Comparison of ENCODE assay signal across 8 cellular contexts in genomic region chr7:28853834-28854749, GRCh38.
A peak's percentile ranks its signal among the peaks of the same experiment; 100 is the strongest.
DNase-seq lines count a peak whose midpoint lies in the region; ATAC-seq and TF ChIP-seq lines count a peak whose summit lies in the region.

No MANE protein-coding gene starts in this region.

- H3K27me3 ChIP-seq in HUES64 (ENCODE audit: insufficient read depth, low read length) (peaks cover 30% of the 10 kb centered on the region), foreskin keratinocyte (peaks cover 50% of the 10 kb centered on the region), stomach (peaks cover 0 to 31% (median 8%) of the 10 kb centered on the region in 3 donors)

- peak; percentile 88 for TF ChIP-seq CTCF in foreskin keratinocyte (conservative IDR thresholded peaks at IDR 0.05)
- TF ChIP-seq CTCF in neural crest cell (conservative IDR thresholded peaks at IDR 0.05) = peak; percentile 94
- TF ChIP-seq CTCF in stomach (IDR thresholded peaks at IDR 0.05) = peak in 5 of 7 experiments; percentile 74 to 90 (median 83)

- H3K4me3 Mint-ChIP-seq in activated T-helper 1 cell treated with anti-CD3 and anti-CD28 coated beads, Interleukin-12 subunit alpha, Interleukin-12 subunit beta, Interleukin-2, Interleukin-4 antibody, amounts not matched to agents 30 ng/mL and 10 ng/mL and 1 ng/mL, durations not matched to agents 14 hours and 24 hours and 36 hours = peak overlapping the region; percentile 66
- peak overlapping the region; percentile 84 for H3K4me3 Mint-ChIP-seq in neural crest cell

- peak overlapping the region; percentile 69 for H3K9ac ChIP-seq in HUES64 (ENCODE audit: low read depth, low read length)

- peak; percentile 100 for ATAC-seq in GM21515 (IDR thresholded peaks at IDR 0.05; ENCODE audit: unreplicated experiment)
- ATAC-seq in foreskin keratinocyte = peak; percentile 82

- no peak for TF ChIP-seq POLR2A in stomach (IDR thresholded peaks at IDR 0.05)

- H3K9me3 ChIP-seq in HUES64 (ENCODE audit: insufficient read depth, low read depth, low read length) (no peaks in the 10 kb centered on the region), stomach (no peaks in the 10 kb centered on the region)

- intact Hi-C loops in activated T-helper 1 cell treated with anti-CD3 and anti-CD28 coated beads, Interleukin-12 subunit alpha, Interleukin-12 subunit beta, Interleukin-2, Interleukin-4 antibody, amounts not matched to agents 30 ng/mL and 10 ng/mL and 1 ng/mL, durations not matched to agents 14 hours and 24 hours and 36 hours (cut with micrococcal nuclease) = loop anchor here (2.0 to 5.0 kb wide), 2 partner anchors 557 to 1657 kb away; no protein-coding TSS in a partner anchor
- intact Hi-C loops in stomach (cut with DNase I; ENCODE audit: low total_unique reads) = loop anchor here (5.0 kb wide), 1 partner anchor 462 kb away; no protein-coding TSS in a partner anchor

- H3K36me3 Mint-ChIP-seq in activated T-helper 1 cell treated with anti-CD3 and anti-CD28 coated beads, Interleukin-12 subunit alpha, Interleukin-12 subunit beta, Interleukin-2, Interleukin-4 antibody, amounts not matched to agents 30 ng/mL and 10 ng/mL and 1 ng/mL, durations not matched to agents 14 hours and 24 hours and 36 hours (ENCODE audit: low read depth) = no peaks in the 10 kb centered on the region
- no peaks in the 10 kb centered on the region for H3K36me3 Mint-ChIP-seq in neural crest cell (ENCODE audit: low read depth)

- H3K4me1 Mint-ChIP-seq in activated T-helper 1 cell treated with anti-CD3 and anti-CD28 coated beads, Interleukin-12 subunit alpha, Interleukin-12 subunit beta, Interleukin-2, Interleukin-4 antibody, amounts not matched to agents 30 ng/mL and 10 ng/mL and 1 ng/mL, durations not matched to agents 14 hours and 24 hours and 36 hours (ENCODE audit: low read depth) = peaks cover 7% of the 10 kb centered on the region
- H3K4me1 Mint-ChIP-seq in neural crest cell = peaks cover 11% of the 10 kb centered on the region

- DNase-seq in DMS 273 treated with DMSO at 0.1 percent for 48 hours (lab: John Stamatoyannopoulos, UW) (peak; percentile 85), foreskin keratinocyte (peak; percentile 41 to 62), neural crest cell (ENCODE audit: low read depth, low spot score) (peak; percentile 89), stomach (peak; percentile 81)
- DNase-seq in activated T-helper 1 cell treated with anti-CD3 and anti-CD28 coated beads, Interleukin-12 subunit alpha, Interleukin-12 subunit beta, Interleukin-2, Interleukin-4 antibody, amounts not matched to agents 30 ng/mL and 10 ng/mL and 1 ng/mL, durations not matched to agents 14 hours and 24 hours and 36 hours (ENCODE audit: low spot score) = peak; percentile 49

- no peak overlapping the region for H3K27ac Mint-ChIP-seq in activated T-helper 1 cell treated with anti-CD3 and anti-CD28 coated beads, Interleukin-12 subunit alpha, Interleukin-12 subunit beta, Interleukin-2, Interleukin-4 antibody, amounts not matched to agents 30 ng/mL and 10 ng/mL and 1 ng/mL, durations not matched to agents 14 hours and 24 hours and 36 hours
- H3K27ac Mint-ChIP-seq in neural crest cell (ENCODE audit: unreplicated experiment) = no peak overlapping the region

- H3K4me1 ChIP-seq in HUES64 (ENCODE audit: insufficient read depth, low read length) (peaks cover 7% of the 10 kb centered on the region), foreskin keratinocyte (peaks cover 16% of the 10 kb centered on the region), stomach (peaks cover 0 to 14% (median 12%) of the 10 kb centered on the region in 4 donors)

- H3K27ac ChIP-seq in HUES64 (ENCODE audit: low read depth, low read length) = no peak overlapping the region
- no peak overlapping the region for H3K27ac ChIP-seq in foreskin keratinocyte
- H3K27ac ChIP-seq in stomach = peak overlapping the region in 1 of 5 donors; percentile 12

- no peaks in the 10 kb centered on the region for H3K36me3 ChIP-seq in HUES64 (ENCODE audit: insufficient read depth, low read length)
- H3K36me3 ChIP-seq in stomach = no peaks in the 10 kb centered on the region

- no peaks in the 10 kb centered on the region for H3K9me3 Mint-ChIP-seq in activated T-helper 1 cell treated with anti-CD3 and anti-CD28 coated beads, Interleukin-12 subunit alpha, Interleukin-12 subunit beta, Interleukin-2, Interleukin-4 antibody, amounts not matched to agents 30 ng/mL and 10 ng/mL and 1 ng/mL, durations not matched to agents 14 hours and 24 hours and 36 hours
- H3K9me3 Mint-ChIP-seq in neural crest cell = no peaks in the 10 kb centered on the region

- TF ChIP-seq EP300 in stomach (IDR thresholded peaks at IDR 0.05) = no peak

- H3K4me3 ChIP-seq in HUES64 (ENCODE audit: low read length) (peak overlapping the region; percentile 67), stomach (peak overlapping the region; percentile 41 to 61 (median 54))

- H3K27me3 Mint-ChIP-seq in activated T-helper 1 cell treated with anti-CD3 and anti-CD28 coated beads, Interleukin-12 subunit alpha, Interleukin-12 subunit beta, Interleukin-2, Interleukin-4 antibody, amounts not matched to agents 30 ng/mL and 10 ng/mL and 1 ng/mL, durations not matched to agents 14 hours and 24 hours and 36 hours (ENCODE audit: insufficient read depth) = peaks cover 40% of the 10 kb centered on the region
- peaks cover 29% of the 10 kb centered on the region for H3K27me3 Mint-ChIP-seq in neural crest cell (ENCODE audit: low read depth)

- 10% methylated on average over 63 of the region's 63 CpGs for WGBS in HUES64
- 4 to 11% (median 8%) methylated on average over 29 to 63 of the region's 63 CpGs for WGBS in stomach, 5 donors

TF ChIP-seq in PFSK-1, 5 proteins besides CTCF, POLR2A, EP300 and RAD21:
- TF ChIP-seq SIN3A (IDR thresholded peaks at IDR 0.05; ENCODE audit: borderline replicate concordance, insufficient read depth, low read length) (no peak), FOXP2 (optimal IDR thresholded peaks at IDR 0.05; ENCODE audit: borderline replicate concordance, extremely low read depth, extremely low read length, insufficient read depth) (peak; percentile 76), TAF1 (IDR thresholded peaks at IDR 0.05; ENCODE audit: borderline replicate concordance, insufficient read depth, low read length) (no peak), POLR2AphosphoS5 (IDR thresholded peaks at IDR 0.05; ENCODE audit: low read depth, low read length) (no peak), REST (IDR thresholded peaks at IDR 0.05; ENCODE audit: insufficient read depth in 1 of 2, low read depth in 2 of 2, low read length in 2 of 2) (no peak)
TF ChIP-seq in PFSK-1: peak in this region for 1.
